ENCODE assay signal across 7 cellular contexts in the genomic region with DNA sequence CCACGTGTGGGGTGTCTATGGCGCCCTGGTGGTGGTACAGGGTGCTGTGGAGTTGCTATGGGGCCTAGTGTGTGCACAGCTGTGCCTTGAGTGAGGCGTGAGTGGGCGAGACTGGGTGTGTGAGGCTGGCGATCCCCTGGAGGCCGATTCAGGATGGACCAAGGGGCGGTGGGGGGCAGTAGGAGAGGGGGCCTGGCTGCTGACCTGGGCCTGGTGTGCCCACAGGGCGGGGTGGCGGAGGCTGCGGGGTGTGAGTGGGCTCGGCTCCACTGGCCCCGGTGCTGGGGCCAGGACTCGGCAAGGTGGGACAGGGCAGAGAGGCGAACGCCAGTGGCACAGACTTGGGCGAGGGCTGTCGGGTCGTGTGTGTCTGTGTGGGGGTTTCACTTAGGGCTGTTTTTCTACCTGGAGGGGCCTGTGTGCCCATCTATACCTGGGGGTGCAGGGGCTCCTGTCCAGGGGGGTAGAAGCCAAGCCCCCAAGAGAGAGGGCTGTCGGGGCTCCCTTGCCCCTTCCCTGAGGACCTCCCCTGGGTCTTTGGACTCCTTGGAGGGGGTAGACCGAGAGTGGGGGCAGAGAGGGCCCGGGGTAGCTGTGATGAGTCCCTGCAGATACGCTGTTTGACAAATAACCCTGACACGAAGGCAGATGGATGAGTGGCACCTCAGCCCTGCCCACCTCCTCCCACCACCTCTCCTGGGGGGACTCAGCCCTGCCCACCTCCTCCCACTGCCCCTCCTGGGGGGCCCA.
A peak's percentile ranks its signal among the peaks of the same experiment; 100 is the strongest.
DNase-seq lines count a peak whose midpoint lies in the region; ATAC-seq and TF ChIP-seq lines count a peak whose summit lies in the region.
"Not testable (repeated sequence)": the region's sequence is repeated elsewhere in the genome, so short reads cannot be mapped to it uniquely, and the experiment has no call there.

No MANE protein-coding gene starts in this region.

- H3K4me1 ChIP-seq in BE2C; HCT116 (ENCODE audit: control insufficient read depth in 1 of 2, insufficient read depth in 2 of 2, low read length in 2 of 2); lower lobe of right lung; upper lobe of right lung: not testable (repeated sequence)

- H3K9me3 ChIP-seq in BE2C; HCT116 (ENCODE audit: control insufficient read depth in 1 of 2, insufficient read depth in 1 of 2, low read depth in 1 of 2, low read length in 2 of 2); lower lobe of right lung; upper lobe of right lung: not testable (repeated sequence)

- H3K9me2 ChIP-seq in HCT116 (ENCODE audit: insufficient read depth): not testable (repeated sequence)

- not testable (repeated sequence) for H3K4me3 ChIP-seq in BE2C (ENCODE audit: low read depth, low read length); HCT116 (replicated peaks in 1 of 2; ENCODE audit: low read depth in 1 of 2, low read length in 2 of 2); lower lobe of right lung; upper lobe of right lung

- TF ChIP-seq CTCF in BE2C (IDR thresholded peaks at IDR 0.05; ENCODE audit: low read depth, low read length); HCT116 (IDR thresholded peaks at IDR 0.05 in 2 of 3, conservative IDR thresholded peaks at IDR 0.05 in 1 of 3; ENCODE audit: borderline replicate concordance in 1 of 3, insufficient read depth in 1 of 3, low read depth in 2 of 3, low read length in 2 of 3); lower lobe of right lung (IDR thresholded peaks at IDR 0.05); upper lobe of right lung (IDR thresholded peaks at IDR 0.05): not testable (repeated sequence)

- H3K4me2 ChIP-seq in HCT116 (ENCODE audit: low read length): not testable (repeated sequence)

- not testable (repeated sequence) for H3K36me3 ChIP-seq in BE2C; HCT116 (ENCODE audit: control insufficient read depth in 1 of 2, insufficient read depth in 2 of 2, low read length in 2 of 2); lower lobe of right lung; upper lobe of right lung

- not testable (repeated sequence) for H2AFZ ChIP-seq in HCT116 (ENCODE audit: low read depth, low read length, poor library complexity, severe bottlenecking)

- not testable (repeated sequence) for H3K79me2 ChIP-seq in HCT116 (ENCODE audit: insufficient read depth, low read length)

- DNase-seq in BE2C (peak; percentile 1), cardiac septum (ENCODE audit: low spot score) (peak; percentile 39), posterior vena cava (ENCODE audit: low spot score) (peak; percentile 56), upper lobe of right lung (peak; percentile 40)
- not testable (repeated sequence) for DNase-seq in HCT116 (ENCODE audit: low read depth, low spot score); lower lobe of right lung

- H3K9ac ChIP-seq in HCT116 (ENCODE audit: low read length): not testable (repeated sequence)

- POLR2A ChIA-PET in HCT116 (lab: Charles Lee): not testable (repeated sequence)

- H3K27me3 ChIP-seq in BE2C; HCT116 (ENCODE audit: insufficient read depth, low read length); lower lobe of right lung (ENCODE audit: low read depth); upper lobe of right lung: not testable (repeated sequence)

- CTCF ChIA-PET in HCT116 (lab: Charles Lee): not testable (repeated sequence)

- not testable (repeated sequence) for H4K20me1 ChIP-seq in HCT116 (ENCODE audit: insufficient read depth)

- not testable (repeated sequence) for TF ChIP-seq POLR2A in HCT116 (IDR thresholded peaks at IDR 0.05; ENCODE audit: borderline replicate concordance, extremely low read depth, insufficient read depth, insufficient read length)

- BruUV-seq in HCT116 (replicated peaks; lab: Mats Ljungman, UMichigan): not testable (repeated sequence)

- peak; percentile 33; the same call in 1 of the 2 replicates for ATAC-seq in HCT116
- peak; percentile 12 for ATAC-seq in esophagus mucosa
- ATAC-seq in lower lobe of right lung: peak; percentile 4 to 21
- not testable (repeated sequence) for ATAC-seq in upper lobe of right lung

- TF ChIP-seq RAD21 in HCT116 (IDR thresholded peaks at IDR 0.05; ENCODE audit: low read depth): not testable (repeated sequence)

- RAD21 ChIA-PET in HCT116 (lab: Charles Lee; ENCODE audit: low non-redundant PET in 1 of 2, low total read pairs in 2 of 2, uncharacterized antibody in 2 of 2, unreplicated experiment in 2 of 2): not testable (repeated sequence)

- not testable (repeated sequence) for H3K27ac ChIP-seq in HCT116 (ENCODE audit: low read depth, low read length); lower lobe of right lung; upper lobe of right lung

- intact Hi-C loops in HCT116 (cut with micrococcal nuclease); cardiac septum (cut with DNase I); lower lobe of right lung (cut with DNase I); posterior vena cava (cut with DNase I); upper lobe of right lung (cut with DNase I): not testable (repeated sequence)
